Comparison of ENCODE assay signal across 8 cellular contexts in the genomic region with DNA sequence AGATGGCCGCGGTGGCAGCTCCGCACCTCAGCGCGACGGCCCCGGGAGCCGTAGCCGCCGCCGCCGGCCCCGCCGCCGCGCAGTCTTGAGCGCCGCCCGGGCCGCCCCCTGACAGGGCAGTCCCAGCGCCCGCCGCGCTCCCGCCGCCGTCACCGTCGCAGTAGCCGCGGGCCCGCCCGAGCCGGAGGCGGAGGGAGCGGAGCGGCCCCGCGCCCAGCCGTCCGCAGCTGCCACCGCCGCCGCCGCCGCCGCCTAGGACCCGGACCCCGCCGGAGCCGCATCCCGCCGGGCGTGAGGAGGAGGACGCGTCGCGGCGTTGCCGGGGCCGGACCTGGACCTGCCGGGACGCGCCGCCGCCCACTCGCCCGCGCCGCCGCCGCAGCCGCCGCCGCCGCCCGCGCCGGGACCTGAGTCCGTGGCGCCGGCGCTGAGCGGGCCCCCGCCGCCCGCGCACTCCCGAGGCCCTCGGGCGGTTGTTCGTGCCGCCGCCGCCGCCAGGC. TPM values are rescaled to one million over a fixed set of nuclear protein-coding genes. Genes with fewer than 3 reads are reported as not detected.
DNase-seq lines count a peak whose midpoint lies in the region; ATAC-seq and TF ChIP-seq lines count a peak whose summit lies in the region.

No MANE protein-coding gene starts in this region.

- peak overlapping the region; percentile 88 to 99 (median 97) for H3K4me2 ChIP-seq in BLaER1 treated with 17β-estradiol and CSF1 and Interleukin-3, amounts not matched to agents 10 nM and 100 nM

- H3K4me1 ChIP-seq in BLaER1 treated with 17β-estradiol and CSF1 and Interleukin-3, amounts not matched to agents 10 nM and 100 nM: peaks cover 11 to 44% (median 33%) of the 10 kb centered on the region in 10 experiments
- H3K4me1 ChIP-seq in endodermal cell (ENCODE audit: control insufficient read depth, insufficient read depth, low read length) (no peaks in the 10 kb centered on the region), spleen (peaks cover 22 to 61% (median 54%) of the 10 kb centered on the region in 6 donors)

- peaks cover 18% of the 10 kb centered on the region for H3K4me1 Mint-ChIP-seq in endodermal cell

- H3K9me3 ChIP-seq in BLaER1 treated with 17β-estradiol and CSF1 and Interleukin-3, amounts not matched to agents 10 nM and 100 nM (replicated peaks in 1 of 11): peaks cover 0 to 5% (median 0%) of the 10 kb centered on the region in 11 experiments; a peak in 1 of 22 replicates
- H3K9me3 ChIP-seq in endodermal cell (ENCODE audit: control insufficient read depth, low read length) (no peaks in the 10 kb centered on the region), spleen (no peaks in the 10 kb centered on the region)

- H3K27ac Mint-ChIP-seq in endodermal cell: no peak overlapping the region

- peak overlapping the region; percentile 81 for H3K4me3 Mint-ChIP-seq in endodermal cell

- H3K27ac ChIP-seq in BLaER1 treated with 17β-estradiol and CSF1 and Interleukin-3, amounts not matched to agents 10 nM and 100 nM: peak overlapping the region; percentile 84 to 92 (median 89)
- H3K27ac ChIP-seq in endodermal cell (ENCODE audit: low read depth, low read length) (no peak overlapping the region), spleen (peak overlapping the region; percentile 62 to 97 (median 82))

- ATAC-seq in GM21423 (IDR thresholded peaks at IDR 0.05; ENCODE audit: unreplicated experiment): peak; percentile 14

- WGBS in endodermal cell (ENCODE audit: insufficient coverage in 1 of 2, insufficient read length in 1 of 2), 2 experiments: 0 to 1% methylated on average over 25 to 96 of the region's 96 CpGs
- WGBS in spleen, 5 donors: 0 to 1% (median 0%) methylated on average over 20 to 96 of the region's 96 CpGs

- H3K27me3 ChIP-seq in BLaER1 treated with 17β-estradiol and CSF1 and Interleukin-3, amounts not matched to agents 10 nM and 100 nM: peaks cover 34 to 68% (median 56%) of the 10 kb centered on the region in 11 experiments
- H3K27me3 ChIP-seq in endodermal cell (ENCODE audit: control insufficient read depth, insufficient read depth, low read length, poor library complexity, severe bottlenecking): peaks cover 27% of the 10 kb centered on the region
- peaks cover 0 to 33% (median 0%) of the 10 kb centered on the region in 7 donors for H3K27me3 ChIP-seq in spleen (replicated peaks in 1 of 7)

- peak overlapping the region; percentile 79 to 95 (median 91) for H3K4me3 ChIP-seq in BLaER1 treated with 17β-estradiol and CSF1 and Interleukin-3, amounts not matched to agents 10 nM and 100 nM
- H3K4me3 ChIP-seq in Jurkat, Clone E6-1 (ENCODE audit: low read length): peak overlapping the region; percentile 74
- H3K4me3 ChIP-seq in endodermal cell (ENCODE audit: low read length): no peak overlapping the region
- peak overlapping the region; percentile 58 to 97 (median 75) for H3K4me3 ChIP-seq in spleen

- peaks cover 47% of the 10 kb centered on the region for H3K27me3 Mint-ChIP-seq in endodermal cell (ENCODE audit: insufficient read depth)

- TF ChIP-seq CTCF in endodermal cell (conservative IDR thresholded peaks at IDR 0.05) (no peak), spleen (IDR thresholded peaks at IDR 0.05 in 8 of 11, conservative IDR thresholded peaks at IDR 0.05 in 3 of 11) (no peak)

- intact Hi-C loops in spleen (cut with DNase I; ENCODE audit: low total_unique reads): no loop called here

- no peak for DNase-seq in Jurkat, Clone E6-1 (ENCODE audit: low read depth, low spot score)
- DNase-seq in endodermal cell: no peak
- DNase-seq in spleen: no peak
- no peak for DNase-seq in effector CD8-positive, alpha-beta T cell (lab: John Stamatoyannopoulos, UW)
- DNase-seq in NCI-H345 treated with DMSO at 0.1 percent for 48 hours (lab: John Stamatoyannopoulos, UW; ENCODE audit: unreplicated experiment): no peak
- DNase-seq in HuH-7.5 (ENCODE audit: low spot score): no peak

- H3K36me3 Mint-ChIP-seq in endodermal cell (ENCODE audit: low read depth): no peaks in the 10 kb centered on the region

- TF ChIP-seq POLR2A in spleen (IDR thresholded peaks at IDR 0.05): no peak

- H3K9ac ChIP-seq in BLaER1 treated with 17β-estradiol and CSF1 and Interleukin-3, amounts not matched to agents 10 nM and 100 nM: peak overlapping the region; percentile 88 to 96 (median 92)
- no peak overlapping the region for H3K9ac ChIP-seq in endodermal cell (ENCODE audit: extremely low read depth, low read length, poor library complexity, severe bottlenecking)

- H3K36me3 ChIP-seq in BLaER1 treated with 17β-estradiol and CSF1 and Interleukin-3, amounts not matched to agents 10 nM and 100 nM: no peaks in the 10 kb centered on the region
- H3K36me3 ChIP-seq in endodermal cell (ENCODE audit: control insufficient read depth, insufficient read depth, low read length) (no peaks in the 10 kb centered on the region), spleen (no peaks in the 10 kb centered on the region)

- H3K9me3 Mint-ChIP-seq in endodermal cell: no peaks in the 10 kb centered on the region

- peaks cover 32 to 48% (median 47%) of the 10 kb centered on the region in 11 experiments; a peak in 21 of 22 replicates for H4K20me1 ChIP-seq in BLaER1 treated with 17β-estradiol and CSF1 and Interleukin-3, amounts not matched to agents 10 nM and 100 nM

RNA-seq across cellular contexts. Expression of a gene that starts 0.3 kb away (rescaled TPM):
- 8.9 TPM for polyA plus RNA-seq in Jurkat, Clone E6-1 (2012; ENCODE audit: insufficient read depth, insufficient read length)
- 10 to 100 TPM; 22.4 to 40.2 TPM for total RNA-seq in endodermal cell
- 10.8 TPM for polyA plus RNA-seq in endodermal cell (2013, experiment 1 of 2)
- 10.1 TPM for polyA plus RNA-seq in endodermal cell (2013, experiment 2 of 2)
- total RNA-seq in spleen: 10 to 100 TPM; 15.1 to 37.0 (median 30.5) TPM
- polyA plus RNA-seq in spleen: 1 to 10 TPM; 1.7 to 4.5 (median 2.8) TPM
